Comparison of ENCODE assay signal across 20 cellular contexts in the genomic region with DNA sequence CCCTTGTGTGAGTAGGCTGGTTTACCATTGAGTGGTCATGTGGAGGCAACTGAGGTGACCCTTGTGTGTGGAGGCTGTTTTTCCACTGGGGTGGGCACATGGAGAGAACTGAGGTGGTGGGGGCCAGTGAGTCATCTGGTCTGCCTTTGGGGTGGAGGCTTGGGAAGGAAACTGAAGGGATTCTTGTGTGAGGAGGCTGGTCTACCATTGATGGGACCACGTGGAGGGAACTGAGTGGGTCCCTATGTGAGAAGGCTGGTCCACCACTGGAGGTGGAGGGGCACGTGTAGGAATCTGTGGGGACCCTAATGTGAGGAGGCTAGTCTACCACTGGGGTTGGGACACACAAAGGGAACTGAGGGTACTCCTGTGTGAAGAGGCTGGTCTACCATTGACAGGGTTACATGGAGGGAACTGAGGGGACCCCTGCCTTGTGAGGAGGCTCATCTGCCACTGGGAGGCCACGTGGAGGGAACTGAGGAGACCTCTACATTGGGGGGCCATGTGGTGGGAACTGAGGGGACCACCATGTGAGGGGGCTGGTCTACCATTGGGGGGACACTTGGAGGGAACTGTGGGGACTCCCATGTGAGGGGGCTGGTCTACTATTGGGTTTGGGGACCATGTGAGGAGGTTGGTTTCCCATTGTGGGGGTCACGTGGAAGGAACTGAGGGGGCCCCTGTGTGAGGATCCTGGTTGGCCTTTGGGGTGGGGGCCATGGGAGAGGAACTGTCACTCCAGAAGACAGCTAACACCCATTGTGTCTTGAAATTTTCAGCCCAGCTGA.
A peak's percentile ranks its signal among the peaks of the same experiment; 100 is the strongest.
DNase-seq lines count a peak whose midpoint lies in the region; ATAC-seq and TF ChIP-seq lines count a peak whose summit lies in the region.
"Had no signal": no experiment of that assay in that cellular context is flagged by ENCODE, and none has a peak within 500 bp of the region (broad histone marks: within the 10 kb centered on the region; RNA-seq: fewer than 3 reads in every experiment).

No MANE protein-coding gene starts in this region.

- ATAC-seq in natural killer cell treated with Interleukin-12 subunit alpha and Interleukin-12 subunit beta and Interleukin-15 and Interleukin-18, amount 100 ng/mL, for 72 hours: no peak
- ATAC-seq in natural killer cell (no peak), GM18505 (IDR thresholded peaks at IDR 0.05; ENCODE audit: unreplicated experiment) (no peak)
- ATAC-seq: K562, PC-3 had no signal

- H3K27me3 Mint-ChIP-seq in natural killer cell treated with Interleukin-12 subunit alpha and Interleukin-12 subunit beta and Interleukin-15 and Interleukin-18, amount 100 ng/mL, for 72 hours: peaks cover 0 to 9% of the 10 kb centered on the region in 2 donors
- H3K27me3 Mint-ChIP-seq in natural killer cell (ENCODE audit: low read depth in 2 of 2) (peaks cover 20 to 23% of the 10 kb centered on the region in 2 donors), osteocyte (ENCODE audit: unreplicated experiment) (peaks cover 2% of the 10 kb centered on the region)
- H3K27me3 Mint-ChIP-seq: activated naive CD8-positive, alpha-beta T cell had no signal

- intact Hi-C loops in natural killer cell (cut with micrococcal nuclease): no loop called here

- no peak overlapping the region for H3K27ac Mint-ChIP-seq in natural killer cell treated with Interleukin-12 subunit alpha and Interleukin-12 subunit beta and Interleukin-15 and Interleukin-18, amount 100 ng/mL, for 72 hours
- no peak overlapping the region for H3K27ac Mint-ChIP-seq in natural killer cell
- no peak overlapping the region for H3K27ac Mint-ChIP-seq in osteocyte (ENCODE audit: unreplicated experiment)
- H3K27ac Mint-ChIP-seq: activated naive CD8-positive, alpha-beta T cell; mesothelial cell of epicardium; nephron progenitor cell; T-helper 1 cell treated with Interleukin-12 subunit alpha and Interleukin-12 subunit beta and Interleukin-4 antibody, amounts not matched to agents 30 μg/mL and 1 μg/mL, for 36 hours had no signal

- H3K4me1 Mint-ChIP-seq in natural killer cell treated with Interleukin-12 subunit alpha and Interleukin-12 subunit beta and Interleukin-15 and Interleukin-18, amount 100 ng/mL, for 72 hours (ENCODE audit: low read depth in 2 of 2): no peaks in the 10 kb centered on the region
- H3K4me1 Mint-ChIP-seq in natural killer cell (no peaks in the 10 kb centered on the region), osteocyte (ENCODE audit: unreplicated experiment) (no peaks in the 10 kb centered on the region)
- H3K4me1 Mint-ChIP-seq: CD4-positive, alpha-beta memory T cell; nephron progenitor cell had no signal

- H3K4me3 Mint-ChIP-seq in natural killer cell treated with Interleukin-12 subunit alpha and Interleukin-12 subunit beta and Interleukin-15 and Interleukin-18, amount 100 ng/mL, for 72 hours: no peak overlapping the region
- no peak overlapping the region for H3K4me3 Mint-ChIP-seq in natural killer cell
- H3K4me3 Mint-ChIP-seq in osteocyte (ENCODE audit: unreplicated experiment): no peak overlapping the region
- H3K4me3 Mint-ChIP-seq: activated naive CD8-positive, alpha-beta T cell; CD4-positive, alpha-beta memory T cell; mesothelial cell of epicardium; nephron progenitor cell; T-helper 1 cell treated with Interleukin-12 subunit alpha and Interleukin-12 subunit beta and Interleukin-4 antibody, amounts not matched to agents 30 μg/mL and 1 μg/mL, for 36 hours had no signal

- TF ChIP-seq CTCF in natural killer cell (IDR thresholded peaks at IDR 0.05): no peak
- no peak for TF ChIP-seq CTCF in osteocyte (IDR thresholded peaks at IDR 0.05)

- H3K9me3 Mint-ChIP-seq in natural killer cell treated with Interleukin-12 subunit alpha and Interleukin-12 subunit beta and Interleukin-15 and Interleukin-18, amount 100 ng/mL, for 72 hours: no peaks in the 10 kb centered on the region
- H3K9me3 Mint-ChIP-seq in natural killer cell (no peaks in the 10 kb centered on the region), osteocyte (ENCODE audit: unreplicated experiment) (peaks cover 38% of the 10 kb centered on the region)

- peak; percentile 54 for DNase-seq in natural killer cell treated with Interleukin-12 subunit alpha and Interleukin-12 subunit beta and Interleukin-15 and Interleukin-18, amount 100 ng/mL, for 72 hours (ENCODE audit: low spot score)
- no peak for DNase-seq in natural killer cell
- peak; percentile 22 for DNase-seq in ecto neural progenitor cell (ENCODE audit: low spot score)
- DNase-seq in osteocyte (ENCODE audit: extremely low spot score, unreplicated experiment): peak; percentile 73
- no peak for DNase-seq in cerebellar cortex (ENCODE audit: low spot score)
- no peak for DNase-seq in DMS153 (lab: John Stamatoyannopoulos, UW)
- DNase-seq: CD4-positive, alpha-beta memory T cell; dermis blood vessel endothelial cell; DMS79 treated with DMSO at 0.1 percent for 48 hours; foreskin melanocyte; NCI-H1694; NCI-H774; nephron progenitor cell; PC-3; substantia nigra had no signal

- no peak for TF ChIP-seq POLR2A in GM18505 (IDR thresholded peaks at IDR 0.05; ENCODE audit: borderline replicate concordance, extremely low read depth, insufficient read depth, insufficient read length)

- H3K36me3 Mint-ChIP-seq in natural killer cell treated with Interleukin-12 subunit alpha and Interleukin-12 subunit beta and Interleukin-15 and Interleukin-18, amount 100 ng/mL, for 72 hours: no peaks in the 10 kb centered on the region
- H3K36me3 Mint-ChIP-seq in natural killer cell (no peaks in the 10 kb centered on the region), osteocyte (ENCODE audit: unreplicated experiment) (no peaks in the 10 kb centered on the region)
- H3K36me3 Mint-ChIP-seq: mesothelial cell of epicardium had no signal

Comparison
In these comparisons a context has a peak if more than half of its experiments do, and no peak if none do; other contexts are left out.
1. DNase-seq: peak in natural killer cell treated with Interleukin-12 subunit alpha and Interleukin-12 subunit beta and Interleukin-15 and Interleukin-18, amount 100 ng/mL, for 72 hours (single experiment), ecto neural progenitor cell (single experiment) and osteocyte (single experiment); none in natural killer cell (single experiment), cerebellar cortex (single experiment) and DMS153 (single experiment).